Comparison of ENCODE assay signal across 10 cellular contexts in the genomic region with DNA sequence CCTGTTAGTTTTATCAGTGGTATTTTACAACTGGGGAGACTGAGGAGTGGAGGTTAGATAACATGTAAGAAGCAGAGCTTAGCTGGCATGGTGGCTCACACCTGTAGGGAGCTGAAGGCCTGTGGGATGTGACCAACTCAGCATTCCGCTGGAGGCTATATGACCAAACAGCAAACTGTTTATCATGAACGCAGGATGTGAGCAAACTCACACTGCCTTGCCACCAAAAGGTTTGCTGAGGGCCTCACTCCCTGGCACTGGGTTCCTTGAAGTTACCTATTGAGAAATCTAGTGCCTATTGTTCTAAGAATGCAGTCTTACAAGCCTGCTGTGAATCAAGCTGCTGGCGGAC.
"Had no signal": no experiment of that assay in that cellular context is flagged by ENCODE, and none has a peak within 500 bp of the region (broad histone marks: within the 10 kb centered on the region; RNA-seq: fewer than 3 reads in every experiment).

No MANE protein-coding gene starts in this region.

- H3K27ac ChIP-seq: coronary artery, left ventricle myocardium inferior, pancreas, psoas muscle, right atrium auricular region, thoracic aorta, upper lobe of right lung had no signal

- FAIRE-seq: endometrium, pancreas had no signal

- H3K4me1 ChIP-seq: left ventricle myocardium inferior, pancreas, psoas muscle, right atrium auricular region, upper lobe of right lung had no signal

- H3K9me3 ChIP-seq: left ventricle myocardium inferior, pancreas, psoas muscle, right atrium auricular region, thoracic aorta, upper lobe of right lung had no signal

- H3K27me3 ChIP-seq: pancreas, right atrium auricular region, upper lobe of right lung had no signal

- H3K4me3 ChIP-seq: coronary artery, left ventricle myocardium inferior, pancreas, psoas muscle, right atrium auricular region, thoracic aorta, upper lobe of right lung had no signal

- H3K36me3 ChIP-seq: pancreas had no signal

- DNase-seq: activated effector memory CD4-positive, alpha-beta T cell treated with Interleukin-2 at 50 U/mL for 16 hours; foreskin melanocyte; upper lobe of right lung had no signal
